1 cellular context compared by ENCODE assay signal in genomic region chr20:45347936-45348809, GRCh38.
TF ChIP-seq lines count a peak whose summit lies in the region.

TSS of gene SDC4 (minus strand) at chr20:45348424. CDS start at chr20:45348384, 40 bp downstream.

TF ChIP-seq in WTC11, 78 proteins besides CTCF, POLR2A, EP300 and RAD21 (continued from another document):
- TF ChIP-seq AR (CRISPR knock-in tag; IDR thresholded peaks at IDR 0.05): no peak
- no peak for TF ChIP-seq ZNF263 (CRISPR knock-in tag; IDR thresholded peaks at IDR 0.05; ENCODE audit: low read depth)
- peak; percentile 22; the same call in 1 of the 2 replicates for TF ChIP-seq ZNF423 (CRISPR knock-in tag; IDR thresholded peaks at IDR 0.05)
- TF ChIP-seq CREB1 (CRISPR knock-in tag; IDR thresholded peaks at IDR 0.05): 0 out of 2 replicates have a peak, but pooled peaks have one; percentile 19
- TF ChIP-seq FOXP1 (CRISPR knock-in tag; IDR thresholded peaks at IDR 0.05; ENCODE audit: borderline replicate concordance): peak; percentile 44; the same call in 1 of the 2 replicates
- peak; percentile 44; the same call in 1 of the 2 replicates for TF ChIP-seq FOXP4 (CRISPR knock-in tag; IDR thresholded peaks at IDR 0.05)
- TF ChIP-seq ATF6 (CRISPR knock-in tag; IDR thresholded peaks at IDR 0.05): no peak
- TF ChIP-seq ETV6 (CRISPR knock-in tag; IDR thresholded peaks at IDR 0.05): 0 out of 2 replicates have a peak, but pooled peaks have one; percentile 24
- TF ChIP-seq RELA (CRISPR knock-in tag; IDR thresholded peaks at IDR 0.05; ENCODE audit: borderline replicate concordance): no peak
- TF ChIP-seq GRHL2 (CRISPR knock-in tag; IDR thresholded peaks at IDR 0.05; ENCODE audit: insufficient replicate concordance, severe bottlenecking): no peak
- TF ChIP-seq HMGA2 (CRISPR knock-in tag; IDR thresholded peaks at IDR 0.05): no peak
- TF ChIP-seq TP53 (CRISPR knock-in tag; IDR thresholded peaks at IDR 0.05): no peak
- peak; percentile 60; the same call in 1 of the 2 replicates for TF ChIP-seq E2F4 (CRISPR knock-in tag; IDR thresholded peaks at IDR 0.05; ENCODE audit: borderline replicate concordance, low read depth)
